1 cellular context compared by ENCODE assay signal in genomic region chr1:20733361-20733975, GRCh38.
TF ChIP-seq lines count a peak whose summit lies in the region.

No MANE protein-coding gene starts in this region.

TF ChIP-seq in H1, 55 proteins besides CTCF, POLR2A, EP300 and RAD21:
- TF ChIP-seq ATF2 (IDR thresholded peaks at IDR 0.05; ENCODE audit: low read length) (no peak), MAX (IDR thresholded peaks at IDR 0.05) (no peak)
TF ChIP-seq in H1: peak in this region for 0.
